ENCODE assay signal across 10 cellular contexts in genomic region chr14:78403278-78403815, GRCh38.
DNase-seq lines count a peak whose midpoint lies in the region; ATAC-seq and TF ChIP-seq lines count a peak whose summit lies in the region.
"Had no signal": no experiment of that assay in that cellular context is flagged by ENCODE, and none has a peak within 500 bp of the region (broad histone marks: within the 10 kb centered on the region; RNA-seq: fewer than 3 reads in every experiment).

No MANE protein-coding gene starts in this region.

- H3K27me3 ChIP-seq in Peyer's patch = no peaks in the 10 kb centered on the region
- H3K27me3 ChIP-seq: ascending aorta had no signal

- H3K36me3 ChIP-seq in Peyer's patch = no peaks in the 10 kb centered on the region
- H3K36me3 ChIP-seq: ascending aorta had no signal

- DNase-seq in EL (peak; percentile 8), fibroblast of the aortic adventitia (ENCODE audit: low read depth) (peak; percentile 11), AG08395 (ENCODE audit: low spot score) (no peak), NCI-H1436 (lab: John Stamatoyannopoulos, UW) (no peak), Peyer's patch (no peak)
- DNase-seq in effector CD4-positive, alpha-beta T cell = no peak
- DNase-seq: DMS79 had no signal

- no peak overlapping the region for H3K27ac ChIP-seq in Peyer's patch
- H3K27ac ChIP-seq: ascending aorta had no signal

- peak; percentile 59 for ATAC-seq in GM21515 (IDR thresholded peaks at IDR 0.05; ENCODE audit: unreplicated experiment)
- ATAC-seq in HG03442 (IDR thresholded peaks at IDR 0.05; ENCODE audit: unreplicated experiment) = peak; percentile 84

- TF ChIP-seq CTCF in fibroblast of the aortic adventitia (IDR thresholded peaks at IDR 0.05; ENCODE audit: insufficient read depth, low read length) (no peak), Peyer's patch (IDR thresholded peaks at IDR 0.05) (no peak)

- H3K4me3 ChIP-seq in fibroblast of the aortic adventitia (ENCODE audit: low read depth, low read length) = no peak overlapping the region
- no peak overlapping the region for H3K4me3 ChIP-seq in Peyer's patch
- H3K4me3 ChIP-seq: ascending aorta had no signal

- no peak for TF ChIP-seq POLR2A in Peyer's patch (IDR thresholded peaks at IDR 0.05)

- no peaks in the 10 kb centered on the region for H3K9me3 ChIP-seq in Peyer's patch
- H3K9me3 ChIP-seq: ascending aorta had no signal

- H3K4me1 ChIP-seq in Peyer's patch = no peaks in the 10 kb centered on the region
- H3K4me1 ChIP-seq: ascending aorta had no signal

Comparison
In these comparisons a context has a peak if more than half of its experiments do, and no peak if none do; other contexts are left out.
1. DNase-seq: peak in EL (single experiment) and fibroblast of the aortic adventitia (single experiment); none in AG08395 (single experiment), NCI-H1436 (single experiment), effector CD4-positive, alpha-beta T cell (single experiment) and Peyer's patch (0 of 3).